ENCODE assay signal across 8 cellular contexts in genomic region chr16:4538067-4538385, GRCh38. TPM values are rescaled to one million over a fixed set of nuclear protein-coding genes. Genes with fewer than 3 reads are reported as not detected.
DNase-seq lines count a peak whose midpoint lies in the region; ATAC-seq and TF ChIP-seq lines count a peak whose summit lies in the region.

No MANE protein-coding gene starts in this region.

- peak overlapping the region; percentile 76 for H3K27ac Mint-ChIP-seq in CD8-positive, alpha-beta T cell
- H3K27ac Mint-ChIP-seq in neural progenitor cell, result no peak overlapping the region

- H3K9ac ChIP-seq in neural progenitor cell, result peak overlapping the region; percentile 18

- peaks cover 6% of the 10 kb centered on the region for H3F3A ChIP-seq in neural progenitor cell (ENCODE audit: low read depth)

- peak overlapping the region; percentile 77 for H2AFZ ChIP-seq in neural progenitor cell (replicated peaks)

- H3K79me2 ChIP-seq in neural progenitor cell (ENCODE audit: low read depth), result peaks cover 40% of the 10 kb centered on the region

- intact Hi-C loops in CD8-positive, alpha-beta T cell (cut with DNase I, micrococcal nuclease), result loop anchor here (1.0 to 5.0 kb wide), 9 partner anchors 10 to 266 kb away; partner anchors contain the start of genes DNAJA3 (in 2 of the 2), HMOX2 (in 2 of the 2), MGRN1 (in 1 of the 2) and TFAP4 (in 1 of the 2)

- peak overlapping the region; percentile 86 for H3K27ac ChIP-seq in CD8-positive, alpha-beta T cell (ENCODE audit: low read depth, low read length)
- H3K27ac ChIP-seq in Peyer's patch (peak overlapping the region; percentile 84 to 95 (median 93)), neural progenitor cell (no peak overlapping the region)

- POLR2A ChIA-PET in CD8-positive, alpha-beta T cell (lab: Charles Lee), result interaction anchor here (1.0 to 1.4 kb wide), 4 partner anchors 29 to 121 kb away, joined by 3 to 13 read pairs (median 6); partner anchors contain the start of gene CORO7

- no peaks in the 10 kb centered on the region for H3K36me3 ChIP-seq in CD8-positive, alpha-beta T cell (ENCODE audit: insufficient read depth, low read length)
- peaks cover 0 to 2% (median 0%) of the 10 kb centered on the region in 3 donors for H3K36me3 ChIP-seq in Peyer's patch
- no peaks in the 10 kb centered on the region for H3K36me3 ChIP-seq in neural progenitor cell

- peaks cover 3% of the 10 kb centered on the region for H3K36me3 Mint-ChIP-seq in CD8-positive, alpha-beta T cell
- peaks cover 38% of the 10 kb centered on the region for H3K36me3 Mint-ChIP-seq in neural progenitor cell

- peak overlapping the region; percentile 80 for H3K4me3 Mint-ChIP-seq in CD8-positive, alpha-beta T cell
- peak overlapping the region; percentile 86 for H3K4me3 Mint-ChIP-seq in neural progenitor cell

- no peak for TF ChIP-seq POLR2A in Peyer's patch (IDR thresholded peaks at IDR 0.05)

- no peaks in the 10 kb centered on the region for H3K27me3 ChIP-seq in CD8-positive, alpha-beta T cell (ENCODE audit: insufficient read depth, low read length)
- H3K27me3 ChIP-seq in Peyer's patch (no peaks in the 10 kb centered on the region), neural progenitor cell (peaks cover 13% of the 10 kb centered on the region)

- H4K20me1 ChIP-seq in neural progenitor cell (ENCODE audit: low read depth), result peaks cover 18% of the 10 kb centered on the region

- no peaks in the 10 kb centered on the region for H3K27me3 Mint-ChIP-seq in CD8-positive, alpha-beta T cell (ENCODE audit: low read depth)
- peaks cover 2% of the 10 kb centered on the region for H3K27me3 Mint-ChIP-seq in neural progenitor cell (ENCODE audit: insufficient read depth, low read depth)

- peaks cover 48% of the 10 kb centered on the region for H3K4me1 ChIP-seq in CD8-positive, alpha-beta T cell (ENCODE audit: insufficient read depth, low read length)
- H3K4me1 ChIP-seq in Peyer's patch (peaks cover 0 to 9% (median 3%) of the 10 kb centered on the region in 4 donors), neural progenitor cell (peaks cover 4% of the 10 kb centered on the region)

- ATAC-seq in CD8-positive, alpha-beta T cell, result peak; percentile 59
- ATAC-seq in GM21825 (IDR thresholded peaks at IDR 0.05; ENCODE audit: unreplicated experiment) (peak; percentile 4), esophagus mucosa (peak; percentile 29)

- DNase-seq in CD8-positive, alpha-beta T cell, result peak in 1 of 7 experiments; percentile 11
- DNase-seq in Peyer's patch, result no peak
- DNase-seq in neural progenitor cell (ENCODE audit: low spot score), result no peak
- DNase-seq in foreskin melanocyte, result no peak
- DNase-seq in iPS-NIHi11 (ENCODE audit: low spot score), result no peak
- no peak for DNase-seq in NCI-H1048 (lab: John Stamatoyannopoulos, UW)

- H3K4me2 ChIP-seq in neural progenitor cell, result peak overlapping the region; percentile 85

- CTCF ChIA-PET in CD8-positive, alpha-beta T cell (lab: Charles Lee), result interaction anchor here (0.6 to 2.7 kb wide), 3 partner anchors 31 to 65 kb away, joined by 3 to 15 read pairs (median 4); no protein-coding TSS in a partner anchor

- H3K4me1 Mint-ChIP-seq in CD8-positive, alpha-beta T cell (ENCODE audit: low read depth), result peaks cover 44% of the 10 kb centered on the region
- H3K4me1 Mint-ChIP-seq in neural progenitor cell, result peaks cover 13% of the 10 kb centered on the region

- TF ChIP-seq CTCF in CD8-positive, alpha-beta T cell (IDR thresholded peaks at IDR 0.05), result no peak
- TF ChIP-seq CTCF in Peyer's patch (IDR thresholded peaks at IDR 0.05), result no peak
- no peak for TF ChIP-seq CTCF in neural progenitor cell (IDR thresholded peaks at IDR 0.05)

- no peaks in the 10 kb centered on the region for H3K9me3 ChIP-seq in CD8-positive, alpha-beta T cell (ENCODE audit: low read length)
- peaks cover 0 to 6% (median 0%) of the 10 kb centered on the region in 4 donors for H3K9me3 ChIP-seq in Peyer's patch
- H3K9me3 ChIP-seq in neural progenitor cell (ENCODE audit: low read depth), result peaks cover 8% of the 10 kb centered on the region

- H3K9me3 Mint-ChIP-seq in CD8-positive, alpha-beta T cell, result peaks cover 7% of the 10 kb centered on the region
- peaks cover 17% of the 10 kb centered on the region for H3K9me3 Mint-ChIP-seq in neural progenitor cell

- peak overlapping the region; percentile 71 for H3K4me3 ChIP-seq in CD8-positive, alpha-beta T cell (ENCODE audit: low read depth, low read length)
- H3K4me3 ChIP-seq in Peyer's patch (peak overlapping the region; percentile 79 to 90 (median 84)), neural progenitor cell (peak overlapping the region; percentile 58)

RNA-seq across cellular contexts. Expression of gene CDIP1, which starts 0.5 kb away (rescaled TPM):
- total RNA-seq in CD8-positive, alpha-beta T cell, result 10 to 100 TPM; 21.7 to 25.0 TPM
- total RNA-seq in Peyer's patch (10 to 100 TPM; 21.5 to 45.0 (median 39.0) TPM), esophagus mucosa (18.9 TPM), neural progenitor cell (ENCODE audit: low replicate concordance) (13.1 and 32.6 TPM in 2 replicates)

RNA-seq across cellular contexts. Expression of gene C16orf96, which starts 18.1 kb away (rescaled TPM):
- under 1 TPM; 0.27 to 0.42 TPM for total RNA-seq in CD8-positive, alpha-beta T cell
- total RNA-seq in Peyer's patch, result not detected
- 0.04 TPM for total RNA-seq in esophagus mucosa
- total RNA-seq in neural progenitor cell (ENCODE audit: low replicate concordance), result 0.11 and 0.99 TPM in 2 replicates

Comparison
In these comparisons a context has a peak if more than half of its experiments do, and no peak if none do; other contexts are left out.
1. ATAC-seq: peak in every context shown above with its lines; median percentile 59 in CD8-positive, alpha-beta T cell; 29 in esophagus mucosa; 4 in GM21825.